Comparison of ENCODE assay signal across 24 cellular contexts in genomic region chr5:148156609-148157008, GRCh38. TPM values are rescaled to one million over a fixed set of nuclear protein-coding genes. Genes with fewer than 3 reads are reported as not detected.
DNase-seq lines count a peak whose midpoint lies in the region; ATAC-seq and TF ChIP-seq lines count a peak whose summit lies in the region.
"Had no signal": no experiment of that assay in that cellular context is flagged by ENCODE, and none has a peak within 500 bp of the region (broad histone marks: within the 10 kb centered on the region; RNA-seq: fewer than 3 reads in every experiment).

No MANE protein-coding gene starts in this region.

- H3K27me3 Mint-ChIP-seq in progenitor cell of endocrine pancreas = no peaks in the 10 kb centered on the region

- ATAC-seq in GM18519 (IDR thresholded peaks at IDR 0.05; ENCODE audit: low FRiP score, unreplicated experiment) (peak; percentile 71), GM21717 (IDR thresholded peaks at IDR 0.05; ENCODE audit: unreplicated experiment) (peak; percentile 64), SK-N-SH treated with all-trans-retinoic acid at 6 μM for 48 hours (no peak)

- no peak overlapping the region for H3K4me3 Mint-ChIP-seq in progenitor cell of endocrine pancreas (ENCODE audit: low read depth)
- H3K4me3 Mint-ChIP-seq: CD14-positive monocyte; CD4-positive, alpha-beta memory T cell; CD4-positive, CD25-positive, alpha-beta regulatory T cell; CD8-positive, alpha-beta memory T cell had no signal

- H3K36me3 Mint-ChIP-seq in progenitor cell of endocrine pancreas (ENCODE audit: insufficient read depth) = peaks cover 4% of the 10 kb centered on the region
- H3K36me3 Mint-ChIP-seq: CD14-positive monocyte; CD4-positive, alpha-beta memory T cell; CD4-positive, CD25-positive, alpha-beta regulatory T cell; CD8-positive, alpha-beta memory T cell had no signal

- DNase-seq in progenitor cell of endocrine pancreas (ENCODE audit: low spot score, unreplicated experiment) = no peak
- no peak for DNase-seq in GDM1 (lab: John Stamatoyannopoulos, UW)
- DNase-seq: 8988T; ACHN; BE2C; C1 segment of cervical spinal cord; CD4-positive, alpha-beta memory T cell; CD4-positive, CD25-positive, alpha-beta regulatory T cell; CD8-positive, alpha-beta memory T cell; COR-L47; DMS 273 treated with DMSO at 0.1 percent for 48 hours; DMS153; DMS53; DMS79; DND-41; EL; GF-D8 had no signal

- H3K27ac Mint-ChIP-seq in progenitor cell of endocrine pancreas = peak overlapping the region; percentile 35
- H3K27ac Mint-ChIP-seq: CD14-positive monocyte; CD4-positive, alpha-beta memory T cell; CD4-positive, CD25-positive, alpha-beta regulatory T cell; CD8-positive, alpha-beta memory T cell had no signal

- no peak for TF ChIP-seq CTCF in progenitor cell of endocrine pancreas (IDR thresholded peaks at IDR 0.05; ENCODE audit: unreplicated experiment)

- peaks cover 2% of the 10 kb centered on the region for H3K4me1 Mint-ChIP-seq in progenitor cell of endocrine pancreas (ENCODE audit: low read depth)
- H3K4me1 Mint-ChIP-seq: CD14-positive monocyte; CD4-positive, alpha-beta memory T cell; CD4-positive, CD25-positive, alpha-beta regulatory T cell; CD8-positive, alpha-beta memory T cell had no signal

- peaks cover 22% of the 10 kb centered on the region for H3K9me3 Mint-ChIP-seq in progenitor cell of endocrine pancreas (ENCODE audit: low read depth)
- H3K9me3 Mint-ChIP-seq: CD4-positive, CD25-positive, alpha-beta regulatory T cell had no signal

TF ChIP-seq in SK-N-SH treated with all-trans-retinoic acid at 6 μM for 48 hours, 23 proteins besides CTCF, POLR2A, EP300 and RAD21:
- TF ChIP-seq TOX (CRISPR knock-in tag; IDR thresholded peaks at IDR 0.05; ENCODE audit: borderline replicate concordance) = no peak
- no peak for TF ChIP-seq GLIS3 (CRISPR knock-in tag; IDR thresholded peaks at IDR 0.05)
- TF ChIP-seq SNAI2 (CRISPR knock-in tag; IDR thresholded peaks at IDR 0.05) = no peak
- TF ChIP-seq TCF4 (CRISPR knock-in tag; IDR thresholded peaks at IDR 0.05; ENCODE audit: borderline replicate concordance) = no peak
- no peak for TF ChIP-seq ZNF8 (CRISPR knock-in tag; IDR thresholded peaks at IDR 0.05)
- no peak for TF ChIP-seq ZNF70 (CRISPR knock-in tag; IDR thresholded peaks at IDR 0.05)
- TF ChIP-seq ZFP30 (CRISPR knock-in tag; IDR thresholded peaks at IDR 0.05) = no peak
- no peak for TF ChIP-seq PPARA (CRISPR knock-in tag; IDR thresholded peaks at IDR 0.05; ENCODE audit: borderline replicate concordance)
- no peak for TF ChIP-seq ESRRG (CRISPR knock-in tag; IDR thresholded peaks at IDR 0.05)
- no peak for TF ChIP-seq ZC3H10 (CRISPR knock-in tag; IDR thresholded peaks at IDR 0.05)
- no peak for TF ChIP-seq ZFP3 (CRISPR knock-in tag; IDR thresholded peaks at IDR 0.05)
- TF ChIP-seq RARB (CRISPR knock-in tag; IDR thresholded peaks at IDR 0.05) = no peak
- TF ChIP-seq CSRNP3 (CRISPR knock-in tag; IDR thresholded peaks at IDR 0.05) = no peak
- no peak for TF ChIP-seq OSR1 (CRISPR knock-in tag; IDR thresholded peaks at IDR 0.05)
- no peak for TF ChIP-seq CSDC2 (CRISPR knock-in tag; IDR thresholded peaks at IDR 0.05)
- no peak for TF ChIP-seq ARNTL (CRISPR knock-in tag; IDR thresholded peaks at IDR 0.05; ENCODE audit: borderline replicate concordance, low read depth)
- TF ChIP-seq ISL1 (CRISPR knock-in tag; IDR thresholded peaks at IDR 0.05) = no peak

RNA-seq across cellular contexts. Expression of gene SPINK14, which starts 11.7 kb away (rescaled TPM):
- total RNA-seq in progenitor cell of endocrine pancreas = not detected in 2 replicates
- total RNA-seq: A673; CD4-positive, alpha-beta memory T cell; CD4-positive, CD25-positive, alpha-beta regulatory T cell; CD8-positive, alpha-beta memory T cell; Daoy; G401 had no signal

RNA-seq across cellular contexts. Expression of gene SPINK6, which starts 46.2 kb away (rescaled TPM):
- total RNA-seq in progenitor cell of endocrine pancreas = not detected in 2 replicates
- total RNA-seq: A673; CD4-positive, alpha-beta memory T cell; CD4-positive, CD25-positive, alpha-beta regulatory T cell; CD8-positive, alpha-beta memory T cell; Daoy; G401 had no signal
